ENCODE assay signal across 1 cellular context in the genomic region with DNA sequence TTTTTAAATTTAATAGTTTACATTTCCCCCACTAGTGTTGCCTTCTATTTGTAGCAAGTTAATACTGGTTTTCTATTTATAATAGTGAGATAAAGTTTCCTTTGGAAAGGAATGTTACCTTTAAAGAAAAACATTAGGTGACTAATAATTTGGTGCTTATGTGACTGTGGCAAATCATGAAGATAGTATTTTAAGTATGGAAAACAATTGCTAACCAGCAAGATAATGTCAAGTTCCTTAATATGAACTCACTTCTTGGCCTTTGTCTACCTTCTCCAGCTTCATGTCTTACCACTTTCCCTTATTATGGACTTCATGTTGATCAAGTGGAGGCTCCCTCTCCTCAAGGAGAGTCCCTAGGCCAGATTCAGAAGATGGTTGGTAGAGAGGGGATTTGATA.
TF ChIP-seq lines count a peak whose summit lies in the region.

No MANE protein-coding gene starts in this region.

TF ChIP-seq in IMR-90, 13 proteins besides CTCF, POLR2A, EP300 and RAD21 (continued from another document):
- TF ChIP-seq FOS (IDR thresholded peaks at IDR 0.05; ENCODE audit: low read depth, low read length) (no peak), CEBPB (IDR thresholded peaks at IDR 0.05; ENCODE audit: low read depth, low read length) (no peak)
